In the genomic region with DNA sequence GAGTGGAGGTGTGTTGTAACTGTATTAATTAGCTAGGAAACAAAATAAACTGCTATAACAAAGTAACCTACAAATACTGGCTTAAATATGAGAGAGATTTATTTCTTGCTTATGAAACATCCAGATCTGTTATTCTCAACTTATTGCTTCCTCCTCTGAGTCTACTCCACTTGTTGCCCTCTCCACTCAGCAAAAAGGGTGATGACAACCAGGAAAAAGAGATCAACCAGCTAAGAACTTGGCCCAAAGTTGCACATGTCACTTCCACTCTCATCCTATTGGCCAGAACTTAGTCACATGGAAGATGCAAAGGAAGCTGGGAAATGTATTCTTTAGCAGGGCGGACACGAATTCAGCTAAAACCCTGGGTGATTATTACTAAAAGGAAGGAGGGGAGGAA, we compare ENCODE assay signal across 9 cellular contexts. TPM values are rescaled to one million over a fixed set of nuclear protein-coding genes. Genes with fewer than 3 reads are reported as not detected.
DNase-seq lines count a peak whose midpoint lies in the region; ATAC-seq and TF ChIP-seq lines count a peak whose summit lies in the region.
"Had no signal": no experiment of that assay in that cellular context is flagged by ENCODE, and none has a peak within 500 bp of the region (broad histone marks: within the 10 kb centered on the region; RNA-seq: fewer than 3 reads in every experiment).

No MANE protein-coding gene starts in this region.

- H3K27me3 ChIP-seq in MG63: no peaks in the 10 kb centered on the region

- CTCF ChIA-PET in OCI-LY7 (lab: Charles Lee; ENCODE audit: unreplicated experiment): interaction anchor here (1.7 kb wide), 1 partner anchor 9 kb away, joined by 3 read pairs; no protein-coding TSS in a partner anchor

- no peak for TF ChIP-seq CTCF in OCI-LY7 (conservative IDR thresholded peaks at IDR 0.05; ENCODE audit: low read length)
- no peak for TF ChIP-seq CTCF in GM13977 (IDR thresholded peaks at IDR 0.05; ENCODE audit: extremely low read depth, insufficient read depth, missing control alignments)

- POLR2A ChIA-PET in OCI-LY7 (lab: Charles Lee): interaction anchor here (0.7 to 1.0 kb wide), 2 partner anchors 9 kb away, joined by 3 read pairs; no protein-coding TSS in a partner anchor

- H3K4me1 Mint-ChIP-seq in stimulated activated memory B cell treated with anti-CD40 and anti-IgM and Interleukin-4, amounts not matched to agents 10 μg/mL and 1 μg/mL and 100 μg/mL, for 72 hours: peaks cover 8% of the 10 kb centered on the region

- DNase-seq in HT-29 (ENCODE audit: low spot score) (peak; percentile 54), OCI-LY7 (ENCODE audit: low spot score) (peak; percentile 61), fibroblast of gingiva (ENCODE audit: low read depth) (peak; percentile 53), putamen (ENCODE audit: low spot score) (peak; percentile 36), GM13977 (ENCODE audit: low spot score) (no peak), GM19240 (ENCODE audit: insufficient read length, low spot score) (no peak), MG63 (no peak)

- no peak for ATAC-seq in stimulated activated memory B cell treated with anti-CD40 and anti-IgM and Interleukin-4, amounts not matched to agents 10 μg/mL and 1 μg/mL and 100 μg/mL, for 72 hours
- ATAC-seq: natural killer cell treated with Interleukin-12 subunit alpha and Interleukin-12 subunit beta and Interleukin-15 and Interleukin-18, amount 100 ng/mL, for 72 hours had no signal

- H3K27me3 Mint-ChIP-seq in stimulated activated memory B cell treated with anti-CD40 and anti-IgM and Interleukin-4, amounts not matched to agents 10 μg/mL and 1 μg/mL and 100 μg/mL, for 72 hours: peaks cover 37% of the 10 kb centered on the region

- H3K4me2 ChIP-seq in OCI-LY7 (ENCODE audit: low read length): peak overlapping the region; percentile 45

- peaks cover 23% of the 10 kb centered on the region for H3K4me1 ChIP-seq in OCI-LY7 (ENCODE audit: insufficient read depth, low read length, poor library complexity, severe bottlenecking)

- H3K9me3 ChIP-seq in OCI-LY7 (ENCODE audit: low read length) (peaks cover 11% of the 10 kb centered on the region; the same call in 1 of the 2 replicates), MG63 (no peaks in the 10 kb centered on the region; the same call in 1 of the 2 replicates)

- no TSS peak for BruUV-seq in OCI-LY7 (replicated peaks; lab: Mats Ljungman, UMichigan)

- intact Hi-C loops in OCI-LY7 (cut with micrococcal nuclease; ENCODE audit: unreplicated experiment): no loop called here

- H3K27ac Mint-ChIP-seq in stimulated activated memory B cell treated with anti-CD40 and anti-IgM and Interleukin-4, amounts not matched to agents 10 μg/mL and 1 μg/mL and 100 μg/mL, for 72 hours: no peak overlapping the region
- H3K27ac Mint-ChIP-seq: natural killer cell treated with Interleukin-12 subunit alpha and Interleukin-12 subunit beta and Interleukin-15 and Interleukin-18, amount 100 ng/mL, for 72 hours had no signal

- H3K36me3 Mint-ChIP-seq in stimulated activated memory B cell treated with anti-CD40 and anti-IgM and Interleukin-4, amounts not matched to agents 10 μg/mL and 1 μg/mL and 100 μg/mL, for 72 hours: no peaks in the 10 kb centered on the region

- peak overlapping the region; percentile 24 for H3K27ac ChIP-seq in OCI-LY7 (ENCODE audit: low read depth, low read length, poor library complexity, severe bottlenecking)

- in situ Hi-C loops in GM13977 (cut with MboI; ENCODE audit: low pct_unique_long_range_greater_than_20kb, low sequenced_read_pairs, unreplicated experiment): no loop called here

- no peaks in the 10 kb centered on the region for H3K36me3 ChIP-seq in OCI-LY7 (ENCODE audit: insufficient read depth, low read length)
- no peaks in the 10 kb centered on the region for H3K36me3 ChIP-seq in MG63

- no peak overlapping the region for H3K4me3 Mint-ChIP-seq in stimulated activated memory B cell treated with anti-CD40 and anti-IgM and Interleukin-4, amounts not matched to agents 10 μg/mL and 1 μg/mL and 100 μg/mL, for 72 hours
- H3K4me3 Mint-ChIP-seq: natural killer cell treated with Interleukin-12 subunit alpha and Interleukin-12 subunit beta and Interleukin-15 and Interleukin-18, amount 100 ng/mL, for 72 hours had no signal

- peak overlapping the region; percentile 90 for H2AFZ ChIP-seq in OCI-LY7 (ENCODE audit: low read length)

- no peak overlapping the region for H3K4me3 ChIP-seq in OCI-LY7 (ENCODE audit: low read depth, low read length, poor library complexity, severe bottlenecking)
- H3K4me3 ChIP-seq in MG63: no peak overlapping the region

- H3K9me3 Mint-ChIP-seq in stimulated activated memory B cell treated with anti-CD40 and anti-IgM and Interleukin-4, amounts not matched to agents 10 μg/mL and 1 μg/mL and 100 μg/mL, for 72 hours: no peaks in the 10 kb centered on the region
- H3K9me3 Mint-ChIP-seq: natural killer cell treated with Interleukin-12 subunit alpha and Interleukin-12 subunit beta and Interleukin-15 and Interleukin-18, amount 100 ng/mL, for 72 hours had no signal

- H3K9me2 ChIP-seq in OCI-LY7 (ENCODE audit: insufficient read depth, low read length): no peaks in the 10 kb centered on the region

- no peaks in the 10 kb centered on the region for H4K20me1 ChIP-seq in OCI-LY7 (ENCODE audit: insufficient read depth, low read length)

- no peaks in the 10 kb centered on the region for H3K79me2 ChIP-seq in OCI-LY7 (ENCODE audit: insufficient read depth, low read depth, low read length)

RNA-seq across cellular contexts. Expression of gene TP53RK, which starts 5.2 kb away (rescaled TPM):
- 40.2 and 44.7 TPM in 2 replicates for total RNA-seq in HT-29 (2014; rRNA removed; shearing (Covaris generic))
- 25.2 and 32.9 TPM in 2 replicates for total RNA-seq in OCI-LY7 (2014; rRNA removed; shearing (Covaris generic))
- 18.6 and 19.7 TPM in 2 replicates for total RNA-seq in OCI-LY7 (2022)
- total RNA-seq in MG63 (2014; rRNA removed; shearing (Covaris generic); ENCODE audit: low replicate concordance): 30.4 and 50.8 TPM in 2 replicates

RNA-seq across cellular contexts. Expression of gene SLC2A10, which starts 15.0 kb away (rescaled TPM):
- total RNA-seq in HT-29 (2014; rRNA removed; shearing (Covaris generic)): 1.5 and 3.5 TPM in 2 replicates
- total RNA-seq in OCI-LY7 (2014; rRNA removed; shearing (Covaris generic)): not detected in 2 replicates
- not detected in 2 replicates for total RNA-seq in OCI-LY7 (2022)
- 13.2 and 33.3 TPM in 2 replicates for total RNA-seq in MG63 (2014; rRNA removed; shearing (Covaris generic); ENCODE audit: low replicate concordance)

RNA-seq across cellular contexts. Expression of gene SLC13A3, which starts 43.2 kb away (rescaled TPM):
- not detected in 2 replicates for total RNA-seq in HT-29 (2014; rRNA removed; shearing (Covaris generic))
- not detected in 2 replicates for total RNA-seq in OCI-LY7 (2014; rRNA removed; shearing (Covaris generic))
- total RNA-seq in OCI-LY7 (2022): not detected in 2 replicates
- total RNA-seq in MG63 (2014; rRNA removed; shearing (Covaris generic); ENCODE audit: low replicate concordance): not detected in 2 replicates

Comparison
In these comparisons a context has a peak if more than half of its experiments do, and no peak if none do; other contexts are left out.
1. DNase-seq: peak in HT-29 (single experiment), OCI-LY7 (single experiment), fibroblast of gingiva (single experiment) and putamen (single experiment); none in GM13977 (single experiment), GM19240 (single experiment) and MG63 (single experiment).